Comparison of ENCODE assay signal across 10 cellular contexts in genomic region chr1:22048351-22049192, GRCh38. TPM values are rescaled to one million over a fixed set of nuclear protein-coding genes. Genes with fewer than 3 reads are reported as not detected.
DNase-seq lines count a peak whose midpoint lies in the region; ATAC-seq lines count a peak whose summit lies in the region.
"Had no signal": no experiment of that assay in that cellular context is flagged by ENCODE, and none has a peak within 500 bp of the region (broad histone marks: within the 10 kb centered on the region; RNA-seq: fewer than 3 reads in every experiment).

No MANE protein-coding gene starts in this region.

- DNase-seq in activated CD4-positive, CD25-positive, alpha-beta regulatory T cell treated with anti-CD3 and anti-CD28 coated beads, Interleukin-2, amount 50 U/mL, for 72 hours, result no peak
- DNase-seq in RPMI7951 (ENCODE audit: low read depth) (peak; percentile 72), epithelial cell of prostate (ENCODE audit: low read depth, low spot score) (no peak), dedifferentiated amniotic fluid mesenchymal stem cell (ENCODE audit: extremely low spot score) (no peak), H4 (ENCODE audit: low spot score) (no peak)
- DNase-seq in stimulated activated CD4-positive, alpha-beta T cell treated with anti-CD3 and anti-CD28 coated beads, Interleukin-4, amount 100 ng/mL, for 48 hours (ENCODE audit: low read depth in 2 of 2), result peak; percentile 24 to 41

- peak; percentile 30 to 58 for ATAC-seq in activated CD4-positive, CD25-positive, alpha-beta regulatory T cell treated with anti-CD3 and anti-CD28 coated beads, Interleukin-2, amount 50 U/mL, for 24 hours
- no peak for ATAC-seq in HG02970 (IDR thresholded peaks at IDR 0.05; ENCODE audit: low FRiP score, unreplicated experiment)
- ATAC-seq: left lung had no signal

- peak overlapping the region; percentile 47 for H3K27ac ChIP-seq in epithelial cell of prostate
- H3K27ac ChIP-seq: left lung, SK-N-MC had no signal

RNA-seq across cellular contexts. Expression of gene CDC42, which starts 3.9 kb away (rescaled TPM):
- total RNA-seq in RPMI7951 (2014; rRNA removed; shearing (Covaris generic)), result 554 and 659 TPM in 2 replicates
- total RNA-seq in H4 (2014; rRNA removed; shearing (Covaris generic)), result 384 and 429 TPM in 2 replicates

RNA-seq across cellular contexts. Expression of gene CELA3A, which starts 47.1 kb away (rescaled TPM):
- total RNA-seq in RPMI7951 (2014; rRNA removed; shearing (Covaris generic)), result not detected in 2 replicates
- not detected in 2 replicates for total RNA-seq in H4 (2014; rRNA removed; shearing (Covaris generic))
- total RNA-seq: left lung had no signal

Comparison
In these comparisons a context has a peak if more than half of its experiments do, and no peak if none do; other contexts are left out.
1. DNase-seq: peak in RPMI7951 (single experiment) and stimulated activated CD4-positive, alpha-beta T cell treated with anti-CD3 and anti-CD28 coated beads, Interleukin-4, amount 100 ng/mL, for 48 hours (2 of 2); none in activated CD4-positive, CD25-positive, alpha-beta regulatory T cell treated with anti-CD3 and anti-CD28 coated beads, Interleukin-2, amount 50 U/mL, for 72 hours (single experiment), epithelial cell of prostate (single experiment), dedifferentiated amniotic fluid mesenchymal stem cell (single experiment) and H4 (single experiment).